ENCODE assay signal across 1 cellular context in genomic region chr20:59428441-59429205, GRCh38.
A peak's percentile ranks its signal among the peaks of the same experiment; 100 is the strongest.
TF ChIP-seq lines count a peak whose summit lies in the region.

No MANE protein-coding gene starts in this region.

TF ChIP-seq in HepG2, 621 proteins besides CTCF, POLR2A, EP300 and RAD21 (continued from another document):
- TF ChIP-seq AKNA (CRISPR knock-in tag; IDR thresholded peaks at IDR 0.05; ENCODE audit: borderline replicate concordance) (no peak), HNF1A (IDR thresholded peaks at IDR 0.05; ENCODE audit: low read depth) (no peak), HNF1A (CRISPR knock-in tag; IDR thresholded peaks at IDR 0.05; ENCODE audit: borderline replicate concordance) (no peak), JUND (CRISPR knock-in tag; IDR thresholded peaks at IDR 0.05) (no peak), ZNF607 (CRISPR knock-in tag; IDR thresholded peaks at IDR 0.05; ENCODE audit: borderline replicate concordance) (no peak), ARID4A (CRISPR knock-in tag; IDR thresholded peaks at IDR 0.05; ENCODE audit: borderline replicate concordance) (no peak), TBX2 (CRISPR knock-in tag; IDR thresholded peaks at IDR 0.05; ENCODE audit: borderline replicate concordance) (no peak), JUNB (CRISPR knock-in tag; IDR thresholded peaks at IDR 0.05; ENCODE audit: borderline replicate concordance) (0 out of 2 replicates have a peak, but pooled peaks have one; percentile 7), ZFYVE20 (CRISPR knock-in tag; IDR thresholded peaks at IDR 0.05; ENCODE audit: borderline replicate concordance, low read depth) (no peak)
